ENCODE assay signal across 8 cellular contexts in genomic region chr14:103056322-103057027, GRCh38. TPM values are rescaled to one million over a fixed set of nuclear protein-coding genes. Genes with fewer than 3 reads are reported as not detected.
DNase-seq lines count a peak whose midpoint lies in the region; ATAC-seq, FAIRE-seq and TF ChIP-seq lines count a peak whose summit lies in the region.

No MANE protein-coding gene starts in this region.

- H3K4me3 ChIP-seq in BJ (ENCODE audit: low read depth, low read length) (peak overlapping the region; percentile 99), Panc1 (ENCODE audit: low read depth in 2 of 2, low read length in 2 of 2) (peak overlapping the region; percentile 59 to 67), mesendoderm (ENCODE audit: low read length) (peak overlapping the region; percentile 95)

- no TSS peak for BruUV-seq in Panc1 (replicated peaks; lab: Mats Ljungman, UMichigan)

- no peak for TF ChIP-seq CTCF in BJ (IDR thresholded peaks at IDR 0.05; ENCODE audit: insufficient read depth, low read depth, low read length)
- no peak for TF ChIP-seq CTCF in Panc1 (IDR thresholded peaks at IDR 0.05)

- H3K79me1 ChIP-seq in mesendoderm (ENCODE audit: low read length) = peaks cover 12% of the 10 kb centered on the region

- H3K9ac ChIP-seq in mesendoderm (ENCODE audit: low read length) = peak overlapping the region; percentile 97

- H3K18ac ChIP-seq in mesendoderm (ENCODE audit: low read length) = peak overlapping the region; percentile 95

- H3K4me2 ChIP-seq in mesendoderm (ENCODE audit: low read length) = peak overlapping the region; percentile 70

- no peak overlapping the region for H2BK120ac ChIP-seq in mesendoderm (ENCODE audit: low read depth, low read length)

- ATAC-seq in Panc1 (peak; percentile 35), GM21619 (IDR thresholded peaks at IDR 0.05; ENCODE audit: unreplicated experiment) (no peak)
- ATAC-seq in effector memory CD8-positive, alpha-beta T cell (replicated peaks) = no peak

- peak overlapping the region; percentile 99 for H3K56ac ChIP-seq in mesendoderm (ENCODE audit: low read length)

- H3K27me3 ChIP-seq in BJ (ENCODE audit: control insufficient read depth, insufficient read depth, low read length) = no peaks in the 10 kb centered on the region
- H3K27me3 ChIP-seq in Panc1 (ENCODE audit: control insufficient read depth, insufficient read depth, low read length) = no peaks in the 10 kb centered on the region
- no peaks in the 10 kb centered on the region for H3K27me3 ChIP-seq in mesendoderm (ENCODE audit: insufficient read depth, low read length, poor library complexity)

- no peak overlapping the region for H2BK15ac ChIP-seq in mesendoderm (replicated peaks; ENCODE audit: low read depth)

- no peak for FAIRE-seq in H54 (lab: Jason Lieb, UNC)
- no peak for FAIRE-seq in urothelium cell line (lab: Jason Lieb, UNC)

- peak overlapping the region; percentile 84 for H3K27ac ChIP-seq in Panc1 (ENCODE audit: low read length)
- peak overlapping the region; percentile 96 for H3K27ac ChIP-seq in mesendoderm (ENCODE audit: low read depth, low read length)

- H2BK5ac ChIP-seq in mesendoderm (ENCODE audit: low read length) = no peak overlapping the region

- peaks cover 22% of the 10 kb centered on the region for H3K4me1 ChIP-seq in Panc1 (ENCODE audit: control insufficient read depth, insufficient read depth, low read length)
- peaks cover 5% of the 10 kb centered on the region for H3K4me1 ChIP-seq in mesendoderm (ENCODE audit: control insufficient read depth, low read depth, low read length)

- H2AK5ac ChIP-seq in mesendoderm (ENCODE audit: low read length) = no peak overlapping the region

- TF ChIP-seq POLR2A in H54 (IDR thresholded peaks at IDR 0.05; ENCODE audit: low read depth, low read length) = peak; percentile 46

- POLR2A ChIA-PET in BJ (lab: Charles Lee) = interaction anchor here (0.6 kb wide), 1 partner anchor 11 kb away, joined by 10 read pairs; no protein-coding TSS in a partner anchor
- POLR2A ChIA-PET in Panc1 (lab: Charles Lee) = interaction anchor here (0.6 kb wide), 1 partner anchor 23 kb away, joined by 3 read pairs; no protein-coding TSS in a partner anchor

- H3K36me3 ChIP-seq in BJ (ENCODE audit: control insufficient read depth, insufficient read depth, low read length) = no peaks in the 10 kb centered on the region
- no peaks in the 10 kb centered on the region for H3K36me3 ChIP-seq in Panc1 (ENCODE audit: control insufficient read depth, insufficient read depth, low read length)
- H3K36me3 ChIP-seq in mesendoderm (ENCODE audit: control insufficient read depth, insufficient read depth, low read length) = no peaks in the 10 kb centered on the region

- intact Hi-C loops in Panc1 (cut with micrococcal nuclease; ENCODE audit: unreplicated experiment) = no loop called here

- peak overlapping the region; percentile 71 to 74 for H3K4me3 Mint-ChIP-seq in effector memory CD8-positive, alpha-beta T cell

- H3K23ac ChIP-seq in mesendoderm (ENCODE audit: low read length) = peak overlapping the region; percentile 66

- no peaks in the 10 kb centered on the region for H3K9me3 ChIP-seq in Panc1 (ENCODE audit: control insufficient read depth, insufficient read depth, low read depth, low read length)

- H4K5ac ChIP-seq in mesendoderm (ENCODE audit: low read length) = no peak overlapping the region

- peak overlapping the region; percentile 84 for H3K4ac ChIP-seq in mesendoderm (ENCODE audit: low read depth, low read length)

- H3K27ac Mint-ChIP-seq in effector memory CD8-positive, alpha-beta T cell = no peak overlapping the region

- no peaks in the 10 kb centered on the region for H3K9me3 Mint-ChIP-seq in effector memory CD8-positive, alpha-beta T cell

- H4K8ac ChIP-seq in mesendoderm (ENCODE audit: low read depth, low read length) = no peak overlapping the region

- DNase-seq in BJ (ENCODE audit: low read depth) = no peak
- DNase-seq in H54 (ENCODE audit: insufficient read length, low spot score) = peak; percentile 75
- no peak for DNase-seq in Panc1 (ENCODE audit: low read depth, low spot score)
- DNase-seq in effector memory CD8-positive, alpha-beta T cell = no peak
- DNase-seq in mesendoderm = peak; percentile 87
- peak; percentile 61 for DNase-seq in urothelium cell line (ENCODE audit: low spot score)
- no peak for DNase-seq in activated naive CD4-positive, alpha-beta T cell treated with Interleukin-2 at 50 U/mL for 16 hours

- in situ Hi-C loops in Panc1 (cut with HindIII; ENCODE audit: low pct_unique_long_range_greater_than_20kb, low sequenced_read_pairs) = no loop called here

- no peaks in the 10 kb centered on the region for H3K36me3 Mint-ChIP-seq in effector memory CD8-positive, alpha-beta T cell (ENCODE audit: insufficient read depth)

- H3K4me1 Mint-ChIP-seq in effector memory CD8-positive, alpha-beta T cell (ENCODE audit: low read depth in 2 of 2) = peaks cover 2 to 11% of the 10 kb centered on the region in 2 donors

- H3K27me3 Mint-ChIP-seq in effector memory CD8-positive, alpha-beta T cell = peaks cover 44 to 59% of the 10 kb centered on the region in 2 donors

- no CpG with 5 or more reads among the region's 50 CpGs for WGBS in mesendoderm (ENCODE audit: extremely low coverage, insufficient coverage, low lambda C conversion rate)

- peaks cover 39% of the 10 kb centered on the region for H3K79me2 ChIP-seq in mesendoderm (ENCODE audit: control insufficient read depth, insufficient read depth, low read length)

- CTCF ChIA-PET in BJ (lab: Yijun Ruan, JAX) = interaction anchor here (0.9 kb wide), 1 partner anchor 9 kb away, joined by 3 read pairs; no protein-coding TSS in a partner anchor
- CTCF ChIA-PET in Panc1 (lab: Charles Lee) = no interaction called here

RNA-seq across cellular contexts. Expression of gene CDC42BPB, which starts 0.9 kb away (rescaled TPM):
- 41.4 and 66.5 TPM in 2 replicates for polyA plus RNA-seq in BJ (2011; rRNA removed)
- polyA minus RNA-seq in BJ (2011; rRNA and poly(A)+ RNA removed) = 80.0 and 110 TPM in 2 replicates
- 84.4 TPM for total RNA-seq in Panc1 (2021; ENCODE audit: unreplicated experiment)
- polyA plus RNA-seq in Panc1 (2012; ENCODE audit: insufficient read length) = 80.5 TPM
- 49.9 TPM for polyA plus RNA-seq in mesendoderm (2013, experiment 1 of 2)
- 48.4 TPM for polyA plus RNA-seq in mesendoderm (2013, experiment 2 of 2)

RNA-seq across cellular contexts. Expression of gene LBHD2, which starts 27.5 kb away (rescaled TPM):
- not detected in 2 replicates for polyA plus RNA-seq in BJ (2011; rRNA removed)
- not detected in 2 replicates for polyA minus RNA-seq in BJ (2011; rRNA and poly(A)+ RNA removed)
- total RNA-seq in Panc1 (2021; ENCODE audit: unreplicated experiment) = not detected
- not detected for polyA plus RNA-seq in Panc1 (2012; ENCODE audit: insufficient read length)
- polyA plus RNA-seq in mesendoderm (2013, experiment 1 of 2) = not detected
- polyA plus RNA-seq in mesendoderm (2013, experiment 2 of 2) = not detected

RNA-seq across cellular contexts. Expression of gene EXOC3L4, which starts 38.0 kb away (rescaled TPM):
- not detected in 2 replicates for polyA plus RNA-seq in BJ (2011; rRNA removed)
- not detected in 2 replicates for polyA minus RNA-seq in BJ (2011; rRNA and poly(A)+ RNA removed)
- 2.6 TPM for total RNA-seq in Panc1 (2021; ENCODE audit: unreplicated experiment)
- 1.9 TPM for polyA plus RNA-seq in Panc1 (2012; ENCODE audit: insufficient read length)
- polyA plus RNA-seq in mesendoderm (2013, experiment 1 of 2) = 0.10 TPM
- polyA plus RNA-seq in mesendoderm (2013, experiment 2 of 2) = not detected

Comparison
In these comparisons a context has a peak if more than half of its experiments do, and no peak if none do; other contexts are left out.
1. DNase-seq: peak in H54 (single experiment), mesendoderm (single experiment) and urothelium cell line (single experiment); none in BJ (single experiment), Panc1 (single experiment), effector memory CD8-positive, alpha-beta T cell (0 of 3) and activated naive CD4-positive, alpha-beta T cell treated with Interleukin-2 at 50 U/mL for 16 hours (single experiment).
2. Peak in every context shown above with its lines, with median percentiles within 50 percentile points of each other: H3K4me3 ChIP-seq.